In the genomic region with DNA sequence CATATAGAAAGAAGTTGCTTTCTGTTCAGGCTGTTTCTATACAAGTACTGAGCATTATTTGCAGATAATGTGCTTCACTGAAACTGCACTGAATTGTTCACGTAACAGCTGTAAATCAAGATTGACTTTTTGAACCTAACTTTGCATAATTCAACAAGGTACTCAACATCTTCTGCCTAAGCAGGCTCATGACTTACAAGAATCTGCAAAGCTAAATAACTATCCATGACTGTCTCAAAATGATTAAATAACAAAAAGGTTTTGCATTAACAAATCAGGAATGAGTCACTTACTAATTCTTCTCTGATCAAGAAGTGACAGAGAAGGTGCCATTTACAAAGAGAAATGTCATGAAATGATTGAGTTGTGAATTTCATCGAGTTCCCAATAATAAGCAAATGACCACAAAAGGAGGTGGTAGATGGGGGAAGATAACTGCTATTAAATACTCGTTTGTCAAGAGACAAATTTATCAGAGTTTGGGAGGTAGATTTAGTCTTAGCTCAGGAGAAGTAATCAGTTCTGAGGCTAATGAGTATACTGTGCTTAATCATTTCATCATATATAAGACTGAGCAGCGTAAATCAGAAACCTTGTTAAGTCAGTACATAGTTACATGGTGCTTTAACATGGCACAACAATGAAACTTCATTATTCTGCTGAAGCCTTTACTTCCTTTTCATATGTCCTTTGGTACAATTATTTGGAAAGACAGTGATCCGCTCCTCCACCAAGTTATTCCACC, we compare ENCODE assay signal across 15 cellular contexts.
DNase-seq lines count a peak whose midpoint lies in the region; ATAC-seq lines count a peak whose summit lies in the region.
"Had no signal": no experiment of that assay in that cellular context is flagged by ENCODE, and none has a peak within 500 bp of the region (broad histone marks: within the 10 kb centered on the region; RNA-seq: fewer than 3 reads in every experiment).

No MANE protein-coding gene starts in this region.

- no peaks in the 10 kb centered on the region for H3K27me3 Mint-ChIP-seq in activated CD4-positive, alpha-beta T cell treated with anti-CD3 and anti-CD28 coated beads for 36 hours
- H3K27me3 Mint-ChIP-seq: CD8-positive, alpha-beta memory T cell had no signal

- intact Hi-C loops in activated CD4-positive, alpha-beta T cell treated with anti-CD3 and anti-CD28 coated beads for 36 hours (cut with DNase I, micrococcal nuclease) = no loop called here

- peaks cover 5% of the 10 kb centered on the region for H3K9me3 Mint-ChIP-seq in activated CD4-positive, alpha-beta T cell treated with anti-CD3 and anti-CD28 coated beads for 36 hours (ENCODE audit: low read depth)

- POLR2A ChIA-PET in activated CD4-positive, alpha-beta T cell treated with anti-CD3 and anti-CD28 coated beads for 36 hours (lab: Charles Lee) = no interaction called here

- peak overlapping the region; percentile 53 for H3K27ac ChIP-seq in caudate nucleus (ENCODE audit: low read depth, low read length)
- H3K27ac ChIP-seq: BLaER1, GM23248 had no signal

- H3K4me1 Mint-ChIP-seq in activated CD4-positive, alpha-beta T cell treated with anti-CD3 and anti-CD28 coated beads for 36 hours = peaks cover 14% of the 10 kb centered on the region

- CTCF ChIA-PET in activated CD4-positive, alpha-beta T cell treated with anti-CD3 and anti-CD28 coated beads for 36 hours (lab: Charles Lee) = no interaction called here

- H3K4me3 Mint-ChIP-seq in activated CD4-positive, alpha-beta T cell treated with anti-CD3 and anti-CD28 coated beads for 36 hours = no peak overlapping the region
- H3K4me3 Mint-ChIP-seq: CD8-positive, alpha-beta memory T cell had no signal

- H3K27ac Mint-ChIP-seq in activated CD4-positive, alpha-beta T cell treated with anti-CD3 and anti-CD28 coated beads for 36 hours = no peak overlapping the region

- no peak for DNase-seq in activated CD4-positive, alpha-beta T cell treated with anti-CD3 and anti-CD28 coated beads for 36 hours
- DNase-seq in activated CD4-positive, alpha-beta T cell treated with anti-CD3 and anti-CD28 coated beads, Interleukin-2, amount 50 U/mL, for 1 hour = no peak
- DNase-seq in NCI-H526 (lab: John Stamatoyannopoulos, UW) (peak; percentile 34 to 45), caudate nucleus (lab: John Stamatoyannopoulos, UW) (peak in 1 of 61 donors; percentile 41), putamen (ENCODE audit: low spot score) (peak; percentile 35), DMS 273 treated with DMSO at 0.1 percent for 48 hours (lab: John Stamatoyannopoulos, UW) (no peak)
- DNase-seq: 8988T; AML-193; Caco-2; CD8-positive, alpha-beta memory T cell; DMS53; GM23248 had no signal

- ATAC-seq in activated CD4-positive, alpha-beta T cell treated with anti-CD3 and anti-CD28 coated beads for 36 hours = peak; percentile 42
- no peak for ATAC-seq in HG03565 (IDR thresholded peaks at IDR 0.05; ENCODE audit: unreplicated experiment)
- ATAC-seq: HCT116 had no signal

- no peaks in the 10 kb centered on the region for H3K36me3 Mint-ChIP-seq in activated CD4-positive, alpha-beta T cell treated with anti-CD3 and anti-CD28 coated beads for 36 hours (ENCODE audit: low read depth)

Comparison
In these comparisons a context has a peak if more than half of its experiments do, and no peak if none do; other contexts are left out.
1. DNase-seq: peak in NCI-H526 (2 of 2) and putamen (single experiment); none in activated CD4-positive, alpha-beta T cell treated with anti-CD3 and anti-CD28 coated beads for 36 hours (single experiment), activated CD4-positive, alpha-beta T cell treated with anti-CD3 and anti-CD28 coated beads, Interleukin-2, amount 50 U/mL, for 1 hour (single experiment) and DMS 273 treated with DMSO at 0.1 percent for 48 hours (single experiment).